Comparison of ENCODE assay signal across 17 cellular contexts in genomic region chr2:64634338-64635267, GRCh38. TPM values are rescaled to one million over a fixed set of nuclear protein-coding genes. Genes with fewer than 3 reads are reported as not detected.
A peak's percentile ranks its signal among the peaks of the same experiment; 100 is the strongest.
DNase-seq lines count a peak whose midpoint lies in the region; ATAC-seq and TF ChIP-seq lines count a peak whose summit lies in the region.
"Had no signal": no experiment of that assay in that cellular context is flagged by ENCODE, and none has a peak within 500 bp of the region (broad histone marks: within the 10 kb centered on the region; RNA-seq: fewer than 3 reads in every experiment).

No MANE protein-coding gene starts in this region.

- H3K36me3 Mint-ChIP-seq in endodermal cell (ENCODE audit: low read depth) = peaks cover 30% of the 10 kb centered on the region
- H3K36me3 Mint-ChIP-seq in neural progenitor cell = peaks cover 25% of the 10 kb centered on the region
- H3K36me3 Mint-ChIP-seq in CD4-positive, alpha-beta memory T cell = peaks cover 38 to 43% of the 10 kb centered on the region in 2 donors

- no peak overlapping the region for H2AFZ ChIP-seq in neural progenitor cell (replicated peaks)

- H3K9ac ChIP-seq in endodermal cell (ENCODE audit: extremely low read depth, low read length, poor library complexity, severe bottlenecking) = no peak overlapping the region
- no peak overlapping the region for H3K9ac ChIP-seq in neural progenitor cell

- H3K36me3 ChIP-seq in endodermal cell (ENCODE audit: control insufficient read depth, insufficient read depth, low read length) (peaks cover 62% of the 10 kb centered on the region), neural progenitor cell (peaks cover 5% of the 10 kb centered on the region)
- peaks cover 33% of the 10 kb centered on the region for H3K36me3 ChIP-seq in CD4-positive, alpha-beta memory T cell (ENCODE audit: insufficient read depth, low read length)

- peaks cover 8% of the 10 kb centered on the region for H3K4me1 ChIP-seq in endodermal cell (ENCODE audit: control insufficient read depth, insufficient read depth, low read length)
- H3K4me1 ChIP-seq in neural progenitor cell = peaks cover 49% of the 10 kb centered on the region
- H3K4me1 ChIP-seq in CD4-positive, alpha-beta memory T cell (ENCODE audit: insufficient read depth, low read length) = peaks cover 20% of the 10 kb centered on the region
- H3K4me1 ChIP-seq: SJCRH30 had no signal

- H3K4me3 Mint-ChIP-seq in endodermal cell = no peak overlapping the region
- no peak overlapping the region for H3K4me3 Mint-ChIP-seq in neural progenitor cell
- no peak overlapping the region for H3K4me3 Mint-ChIP-seq in CD4-positive, alpha-beta memory T cell
- H3K4me3 Mint-ChIP-seq: central memory CD8-positive, alpha-beta T cell had no signal

- H3K27me3 Mint-ChIP-seq in endodermal cell (ENCODE audit: insufficient read depth) (no peaks in the 10 kb centered on the region), neural progenitor cell (ENCODE audit: insufficient read depth, low read depth) (peaks cover 3% of the 10 kb centered on the region)
- H3K27me3 Mint-ChIP-seq in CD4-positive, alpha-beta memory T cell = no peaks in the 10 kb centered on the region
- H3K27me3 Mint-ChIP-seq: central memory CD8-positive, alpha-beta T cell had no signal

- peaks cover 41% of the 10 kb centered on the region for H4K20me1 ChIP-seq in neural progenitor cell (ENCODE audit: low read depth)

- peaks cover 8% of the 10 kb centered on the region for H3F3A ChIP-seq in neural progenitor cell (ENCODE audit: low read depth)

- H3K27me3 ChIP-seq in endodermal cell (ENCODE audit: control insufficient read depth, insufficient read depth, low read length, poor library complexity, severe bottlenecking) = no peaks in the 10 kb centered on the region
- no peaks in the 10 kb centered on the region for H3K27me3 ChIP-seq in neural progenitor cell
- H3K27me3 ChIP-seq in CD4-positive, alpha-beta memory T cell (ENCODE audit: insufficient read depth, low read length) = no peaks in the 10 kb centered on the region
- H3K27me3 ChIP-seq: SJCRH30 had no signal

- DNase-seq in DMS 273 (lab: John Stamatoyannopoulos, UW; ENCODE audit: unreplicated experiment) = peak; percentile 8
- no peak for DNase-seq in DMS 273 treated with DMSO at 0.1 percent for 48 hours (lab: John Stamatoyannopoulos, UW)
- peak; percentile 35 for DNase-seq in NOMO-1 treated with DMSO at 0.1 percent for 48 hours (lab: John Stamatoyannopoulos, UW; ENCODE audit: unreplicated experiment)
- no peak for DNase-seq in endodermal cell
- DNase-seq in neural progenitor cell (ENCODE audit: low spot score) = no peak
- DNase-seq in CD4-positive, alpha-beta memory T cell = no peak
- no peak for DNase-seq in effector CD4-positive, alpha-beta T cell
- DNase-seq: activated naive CD4-positive, alpha-beta T cell treated with anti-CD3 and anti-CD28 coated beads, Interleukin-2, amount 50 U/mL, for 16 hours; mesendoderm; NCI-H1092 treated with DMSO at 0.1 percent for 48 hours; NCI-H510A treated with DMSO at 0.1 percent for 48 hours; occipital lobe; SJCRH30; stimulated activated CD4-positive, alpha-beta T cell treated with anti-CD3 and anti-CD28 coated beads, Interleukin-12 subunit alpha, Interleukin-12 subunit beta, amount 100 ng/mL, for 4 hours had no signal

- H3K4me3 ChIP-seq in endodermal cell (ENCODE audit: low read length) (no peak overlapping the region), neural progenitor cell (no peak overlapping the region)
- no peak overlapping the region for H3K4me3 ChIP-seq in CD4-positive, alpha-beta memory T cell (ENCODE audit: low read length in 2 of 2)
- H3K4me3 ChIP-seq: SJCRH30 had no signal

- H3K79me2 ChIP-seq in neural progenitor cell (ENCODE audit: low read depth) = peaks cover 51% of the 10 kb centered on the region

- H3K27ac Mint-ChIP-seq in endodermal cell (no peak overlapping the region), neural progenitor cell (peak overlapping the region; percentile 27)
- peak overlapping the region in 1 of 7 donors; percentile 3 for H3K27ac Mint-ChIP-seq in CD4-positive, alpha-beta memory T cell

- H3K9me3 Mint-ChIP-seq in endodermal cell (no peaks in the 10 kb centered on the region), neural progenitor cell (no peaks in the 10 kb centered on the region)
- H3K9me3 Mint-ChIP-seq in CD4-positive, alpha-beta memory T cell = no peaks in the 10 kb centered on the region
- H3K9me3 Mint-ChIP-seq: central memory CD8-positive, alpha-beta T cell had no signal

- intact Hi-C loops in CD4-positive, alpha-beta memory T cell (cut with micrococcal nuclease) = no loop called here

- TF ChIP-seq CTCF in endodermal cell (conservative IDR thresholded peaks at IDR 0.05) (no peak), neural progenitor cell (IDR thresholded peaks at IDR 0.05) (no peak)

- WGBS in endodermal cell (ENCODE audit: insufficient coverage in 1 of 2, insufficient read length in 1 of 2), 2 experiments = 87 to 94% methylated on average over 8 to 11 of the region's 11 CpGs

- H3K4me2 ChIP-seq in neural progenitor cell = no peak overlapping the region

- CTCF ChIA-PET in CD4-positive, alpha-beta memory T cell (lab: Charles Lee; ENCODE audit: partially characterized antibody) = interaction anchor here (0.6 to 4.6 kb wide), 7 partner anchors 8 to 239 kb away, joined by 3 to 38 read pairs (median 3); partner anchors contain the start of gene AFTPH

- peaks cover 47% of the 10 kb centered on the region for H3K4me1 Mint-ChIP-seq in endodermal cell
- peaks cover 70% of the 10 kb centered on the region for H3K4me1 Mint-ChIP-seq in neural progenitor cell
- H3K4me1 Mint-ChIP-seq in CD4-positive, alpha-beta memory T cell = peaks cover 25 to 34% (median 30%) of the 10 kb centered on the region in 4 donors

- H3K9me3 ChIP-seq in endodermal cell (ENCODE audit: control insufficient read depth, low read length) (no peaks in the 10 kb centered on the region), neural progenitor cell (ENCODE audit: low read depth) (no peaks in the 10 kb centered on the region)
- no peaks in the 10 kb centered on the region for H3K9me3 ChIP-seq in CD4-positive, alpha-beta memory T cell (ENCODE audit: control insufficient read depth in 1 of 2, low read length in 2 of 2)
- H3K9me3 ChIP-seq: SJCRH30 had no signal

- no peak for ATAC-seq in HG03439 (IDR thresholded peaks at IDR 0.05; ENCODE audit: unreplicated experiment)

- POLR2A ChIA-PET in CD4-positive, alpha-beta memory T cell (lab: Charles Lee; ENCODE audit: partially characterized antibody) = no interaction called here

- H3K27ac ChIP-seq in endodermal cell (ENCODE audit: low read depth, low read length) (peak overlapping the region; percentile 65), neural progenitor cell (no peak overlapping the region)
- no peak overlapping the region for H3K27ac ChIP-seq in CD4-positive, alpha-beta memory T cell (ENCODE audit: low read depth, low read length)
- H3K27ac ChIP-seq: 22Rv1, SJCRH30 had no signal

RNA-seq across cellular contexts. Expression of gene SERTAD2, which starts 19.1 kb away (rescaled TPM):
- 10 to 100 TPM; 17.1 to 20.3 TPM for total RNA-seq in endodermal cell
- polyA plus RNA-seq in endodermal cell (2013, experiment 1 of 2) = 27.7 TPM
- polyA plus RNA-seq in endodermal cell (2013, experiment 2 of 2) = 25.7 TPM
- 12.2 and 19.1 TPM in 2 replicates for total RNA-seq in neural progenitor cell (ENCODE audit: low replicate concordance)
- total RNA-seq in CD4-positive, alpha-beta memory T cell = 10 to 100 TPM; 23.5 to 24.6 TPM
- 1 to 10 TPM; 2.6 to 5.5 TPM for polyA plus RNA-seq in CD4-positive, alpha-beta memory T cell

Comparison
In these comparisons a context has a peak if more than half of its experiments do, and no peak if none do; other contexts are left out.
1. DNase-seq: peak in DMS 273 (single experiment) and NOMO-1 treated with DMSO at 0.1 percent for 48 hours (single experiment); none in DMS 273 treated with DMSO at 0.1 percent for 48 hours (single experiment), endodermal cell (single experiment), neural progenitor cell (single experiment), CD4-positive, alpha-beta memory T cell (0 of 5) and effector CD4-positive, alpha-beta T cell (single experiment).